Comparison of ENCODE assay signal across 15 cellular contexts in the genomic region with DNA sequence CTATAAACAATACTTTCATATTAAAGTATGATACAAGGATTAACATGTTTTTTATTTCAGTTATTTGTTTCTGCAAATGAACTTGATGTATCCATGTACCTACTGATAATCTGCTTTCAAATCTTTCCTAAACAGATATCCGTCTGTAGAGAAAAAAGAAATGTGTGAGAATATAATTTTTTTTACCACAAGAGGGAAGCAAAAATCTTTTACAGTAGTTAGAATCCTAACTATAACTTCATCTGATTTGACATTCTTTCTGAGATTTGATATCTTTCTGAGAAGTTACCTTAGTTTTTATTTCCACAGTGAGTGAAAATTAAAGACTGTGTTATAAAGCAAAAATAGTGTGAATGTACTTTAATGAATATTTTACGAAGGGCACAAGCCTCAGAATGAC.
DNase-seq lines count a peak whose midpoint lies in the region; ATAC-seq, FAIRE-seq and TF ChIP-seq lines count a peak whose summit lies in the region.
"Had no signal": no experiment of that assay in that cellular context is flagged by ENCODE, and none has a peak within 500 bp of the region (broad histone marks: within the 10 kb centered on the region; RNA-seq: fewer than 3 reads in every experiment).

No MANE protein-coding gene starts in this region.

- WGBS in hepatocyte (ENCODE audit: low lambda C conversion rate, missing lambda C conversion rate) = 65% methylated on average over 2 of the region's 2 CpGs

- H2AFZ ChIP-seq in PC-9 (no peak overlapping the region), hepatocyte (no peak overlapping the region)

- H3K9me3 ChIP-seq in PC-9 (ENCODE audit: insufficient read depth, low read depth) (no peaks in the 10 kb centered on the region), hepatocyte (ENCODE audit: low read depth) (no peaks in the 10 kb centered on the region)
- H3K9me3 ChIP-seq: esophagus squamous epithelium, spleen had no signal

- no peaks in the 10 kb centered on the region for H3K79me2 ChIP-seq in PC-9 (ENCODE audit: low read depth)
- H3K79me2 ChIP-seq in hepatocyte = no peaks in the 10 kb centered on the region

- H3K27ac ChIP-seq in PC-9 = no peak overlapping the region
- no peak overlapping the region for H3K27ac ChIP-seq in hepatocyte
- H3K27ac ChIP-seq: esophagus squamous epithelium, spleen had no signal

- intact Hi-C loops in PC-9 (cut with micrococcal nuclease; ENCODE audit: unreplicated experiment) = loop anchor here (1.0 to 2.0 kb wide), 2 partner anchors 290 to 1656 kb away; no protein-coding TSS in a partner anchor

- H3K4me1 ChIP-seq in PC-9 (replicated peaks; ENCODE audit: insufficient read depth) = no peaks in the 10 kb centered on the region
- no peaks in the 10 kb centered on the region for H3K4me1 ChIP-seq in hepatocyte (ENCODE audit: insufficient read depth)
- H3K4me1 ChIP-seq: esophagus squamous epithelium, spleen had no signal

- DNase-seq in D721Med (ENCODE audit: insufficient read length, low spot score) (no peak), HT-29 (ENCODE audit: low spot score) (peak; percentile 45), PC-9 (no peak), hepatocyte (ENCODE audit: low spot score) (no peak), GDM1 (lab: John Stamatoyannopoulos, UW) (no peak), COLO668 (lab: John Stamatoyannopoulos, UW; ENCODE audit: unreplicated experiment) (no peak)
- DNase-seq: activated CD8-positive, alpha-beta memory T cell treated with anti-CD3 and anti-CD28 coated beads, Interleukin-2, amount 50 U/mL, for 4 hours; activated naive CD8-positive, alpha-beta T cell treated with anti-CD3 and anti-CD28 coated beads for 36 hours; CD4-positive, alpha-beta T cell; cerebellar nuclear complex; esophagus squamous epithelium; Right ventricle myocardium superior; spleen had no signal

- no peak overlapping the region for H3K4me2 ChIP-seq in PC-9
- H3K4me2 ChIP-seq in hepatocyte = no peak overlapping the region

- no TSS peak for BruUV-seq in PC-9 (replicated peaks; lab: Mats Ljungman, UMichigan)

- POLR2A ChIA-PET in PC-9 (lab: Charles Lee; ENCODE audit: unreplicated experiment) = no interaction called here

- CTCF ChIA-PET in PC-9 (lab: Charles Lee) = no interaction called here

- H4K20me1 ChIP-seq in PC-9 (ENCODE audit: insufficient read depth) = no peaks in the 10 kb centered on the region
- H4K20me1 ChIP-seq in hepatocyte (ENCODE audit: insufficient read depth, poor library complexity, severe bottlenecking) = no peaks in the 10 kb centered on the region

- no peak for FAIRE-seq in D721Med (lab: Jason Lieb, UNC)

- TF ChIP-seq CTCF in D721Med (IDR thresholded peaks at IDR 0.05; ENCODE audit: insufficient read depth, missing control alignments) = peak; percentile 12
- peak; percentile 52 for TF ChIP-seq CTCF in PC-9 (conservative IDR thresholded peaks at IDR 0.05)
- peak; percentile 42 for TF ChIP-seq CTCF in hepatocyte (IDR thresholded peaks at IDR 0.05; ENCODE audit: poor library complexity)

- ATAC-seq in GM21528 (IDR thresholded peaks at IDR 0.05; ENCODE audit: low FRiP score, unreplicated experiment) (no peak), GM19467 (IDR thresholded peaks at IDR 0.05; ENCODE audit: unreplicated experiment) (no peak)

- no peaks in the 10 kb centered on the region for H3K27me3 ChIP-seq in PC-9 (ENCODE audit: insufficient read depth, low read depth)
- H3K27me3 ChIP-seq in hepatocyte = no peaks in the 10 kb centered on the region
- H3K27me3 ChIP-seq: esophagus squamous epithelium, spleen had no signal

- no peaks in the 10 kb centered on the region for H3K9me2 ChIP-seq in PC-9 (ENCODE audit: insufficient read depth)
- no peaks in the 10 kb centered on the region for H3K9me2 ChIP-seq in hepatocyte (replicated peaks; ENCODE audit: insufficient read depth)

- no peaks in the 10 kb centered on the region for H3F3A ChIP-seq in PC-9 (ENCODE audit: insufficient read depth, low read depth)

- H3K36me3 ChIP-seq in PC-9 (ENCODE audit: low read depth) (no peaks in the 10 kb centered on the region), hepatocyte (replicated peaks; ENCODE audit: insufficient read depth, low read depth) (no peaks in the 10 kb centered on the region)
- H3K36me3 ChIP-seq: esophagus squamous epithelium, spleen had no signal

- H3K4me3 ChIP-seq in PC-9 (no peak overlapping the region), hepatocyte (no peak overlapping the region)
- H3K4me3 ChIP-seq: esophagus squamous epithelium, spleen had no signal
